ENCODE assay signal across 17 cellular contexts in the genomic region with DNA sequence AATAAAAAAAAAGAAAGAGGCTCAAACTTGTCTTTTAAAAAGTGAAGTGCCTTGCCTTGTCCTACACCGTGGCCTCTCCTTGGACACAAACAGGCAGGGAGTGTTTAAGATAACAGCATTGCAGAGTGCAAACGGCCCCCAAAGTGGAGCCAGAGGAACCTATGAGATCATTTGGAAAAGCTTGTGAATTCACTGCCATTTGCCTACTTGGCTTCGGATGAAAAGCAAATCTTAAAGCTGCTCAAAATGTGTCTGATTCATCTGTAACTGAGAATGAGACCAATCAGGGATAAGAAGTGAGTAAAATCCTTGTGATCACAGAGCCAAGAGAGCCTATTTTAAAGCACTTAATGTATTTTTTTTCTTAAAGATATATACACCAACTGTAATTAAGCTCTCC.
DNase-seq lines count a peak whose midpoint lies in the region; ATAC-seq, FAIRE-seq and TF ChIP-seq lines count a peak whose summit lies in the region.
"Had no signal": no experiment of that assay in that cellular context is flagged by ENCODE, and none has a peak within 500 bp of the region (broad histone marks: within the 10 kb centered on the region; RNA-seq: fewer than 3 reads in every experiment).

No MANE protein-coding gene starts in this region.

- CTCF ChIA-PET in activated CD4-positive, alpha-beta T cell treated with anti-CD3 and anti-CD28 coated beads for 36 hours (lab: Charles Lee) = interaction anchor here (1.2 kb wide), 1 partner anchor 21 kb away, joined by 3 read pairs; no protein-coding TSS in a partner anchor

- H3K36me3 ChIP-seq in bronchial epithelial cell (ENCODE audit: control insufficient read depth, insufficient read depth, low read length) (no peaks in the 10 kb centered on the region), keratinocyte (ENCODE audit: control insufficient read depth in 2 of 2, extremely low read depth in 1 of 2, insufficient read depth in 2 of 2, low read length in 2 of 2) (no peaks in the 10 kb centered on the region)
- H3K36me3 ChIP-seq: esophagus squamous epithelium, SJSA1 had no signal

- no peaks in the 10 kb centered on the region for H3K9me1 ChIP-seq in keratinocyte (ENCODE audit: control insufficient read depth, extremely low read depth, insufficient read depth, low read length)

- no peaks in the 10 kb centered on the region for H3K27me3 Mint-ChIP-seq in activated CD4-positive, alpha-beta T cell treated with anti-CD3 and anti-CD28 coated beads for 36 hours
- H3K27me3 Mint-ChIP-seq: stimulated activated naive CD8-positive, alpha-beta T cell treated with anti-CD3 and anti-CD28 coated beads, Interleukin-15, Interleukin-2, amounts not matched to agents 100 ng/mL and 50 ng/mL, for 24 hours had no signal

- H3K4me1 ChIP-seq in keratinocyte (ENCODE audit: control insufficient read depth, extremely low read depth, insufficient read depth, low read length) = peaks cover 5% of the 10 kb centered on the region
- H3K4me1 ChIP-seq: body of pancreas, SJSA1 had no signal

- H3K4me3 ChIP-seq in bronchial epithelial cell (ENCODE audit: low read depth, low read length) (no peak overlapping the region), keratinocyte (ENCODE audit: control insufficient read depth in 2 of 3, extremely low read depth in 1 of 3, insufficient read depth in 2 of 3, low read depth in 1 of 3, low read length in 3 of 3) (no peak overlapping the region)
- H3K4me3 ChIP-seq: body of pancreas, esophagus squamous epithelium, SJSA1 had no signal

- peaks cover 2% of the 10 kb centered on the region for H3K4me1 Mint-ChIP-seq in activated CD4-positive, alpha-beta T cell treated with anti-CD3 and anti-CD28 coated beads for 36 hours

- H3K9ac ChIP-seq in keratinocyte (ENCODE audit: control insufficient read depth, extremely low read depth, insufficient read depth, low read length) = no peak overlapping the region

- H3K4me2 ChIP-seq in keratinocyte (ENCODE audit: control insufficient read depth, extremely low read depth, insufficient read depth, low read depth, low read length) = no peak overlapping the region

- no peak overlapping the region for H3K4me3 Mint-ChIP-seq in activated CD4-positive, alpha-beta T cell treated with anti-CD3 and anti-CD28 coated beads for 36 hours
- H3K4me3 Mint-ChIP-seq: CD8-positive, alpha-beta T cell; stimulated activated naive CD8-positive, alpha-beta T cell treated with anti-CD3 and anti-CD28 coated beads, Interleukin-15, Interleukin-2, amounts not matched to agents 100 ng/mL and 50 ng/mL, for 24 hours had no signal

- dilution Hi-C loops in keratinocyte (cut with MboI; ENCODE audit: extremely low pct_ligation_motif_present, low sequenced_read_pairs) = no loop called here

- H3K27ac Mint-ChIP-seq in activated CD4-positive, alpha-beta T cell treated with anti-CD3 and anti-CD28 coated beads for 36 hours = no peak overlapping the region
- H3K27ac Mint-ChIP-seq: CD8-positive, alpha-beta T cell; stimulated activated naive CD8-positive, alpha-beta T cell treated with anti-CD3 and anti-CD28 coated beads, Interleukin-15, Interleukin-2, amounts not matched to agents 100 ng/mL and 50 ng/mL, for 24 hours had no signal

- TF ChIP-seq CTCF in bronchial epithelial cell (IDR thresholded peaks at IDR 0.05; ENCODE audit: insufficient read depth, low read length, severe bottlenecking) = no peak
- no peak for TF ChIP-seq CTCF in keratinocyte (optimal IDR thresholded peaks at IDR 0.05 in 1 of 3, IDR thresholded peaks at IDR 0.05 in 1 of 3, conservative IDR thresholded peaks at IDR 0.05 in 1 of 3; ENCODE audit: extremely low read depth in 1 of 3, insufficient read depth in 2 of 3, low read length in 3 of 3)

- intact Hi-C loops in activated CD4-positive, alpha-beta T cell treated with anti-CD3 and anti-CD28 coated beads for 36 hours (cut with DNase I, micrococcal nuclease) = no loop called here

- H4K20me1 ChIP-seq in keratinocyte (ENCODE audit: control insufficient read depth, extremely low read depth, insufficient read depth, low read length) = no peaks in the 10 kb centered on the region

- no peaks in the 10 kb centered on the region for H3K9me3 Mint-ChIP-seq in activated CD4-positive, alpha-beta T cell treated with anti-CD3 and anti-CD28 coated beads for 36 hours (ENCODE audit: low read depth)
- H3K9me3 Mint-ChIP-seq: CD8-positive, alpha-beta T cell; stimulated activated naive CD8-positive, alpha-beta T cell treated with anti-CD3 and anti-CD28 coated beads, Interleukin-15, Interleukin-2, amounts not matched to agents 100 ng/mL and 50 ng/mL, for 24 hours had no signal

- peak; percentile 5 for DNase-seq in A172 (ENCODE audit: low spot score)
- peak; percentile 39 to 80 for DNase-seq in NCI-H446 (lab: John Stamatoyannopoulos, UW)
- DNase-seq in bronchial epithelial cell (ENCODE audit: low read depth) = peak; percentile 58
- no peak for DNase-seq in keratinocyte (ENCODE audit: low read depth, low spot score)
- no peak for DNase-seq in activated CD4-positive, alpha-beta T cell treated with anti-CD3 and anti-CD28 coated beads for 36 hours
- DNase-seq in effector CD8-positive, alpha-beta T cell (lab: John Stamatoyannopoulos, UW) = no peak
- DNase-seq: activated naive CD4-positive, alpha-beta T cell treated with Interleukin-2 at 50 U/mL for 16 hours; body of pancreas; CD8-positive, alpha-beta T cell; esophagus squamous epithelium; left ventricle myocardium superior; NCI-H1105 treated with DMSO at 0.1 percent for 48 hours; NCI-H345 had no signal

- no peak for ATAC-seq in activated CD4-positive, alpha-beta T cell treated with anti-CD3 and anti-CD28 coated beads for 36 hours
- no peak for ATAC-seq in GM21526 (IDR thresholded peaks at IDR 0.05; ENCODE audit: low FRiP score, unreplicated experiment)
- ATAC-seq in GM18861 (IDR thresholded peaks at IDR 0.05; ENCODE audit: unreplicated experiment) = no peak
- ATAC-seq: body of pancreas; CD8-positive, alpha-beta T cell; left ventricle myocardium superior had no signal

- no peaks in the 10 kb centered on the region for H3K27me3 ChIP-seq in bronchial epithelial cell (ENCODE audit: control insufficient read depth, insufficient read depth, low read length)
- H3K27me3 ChIP-seq in keratinocyte (ENCODE audit: control insufficient read depth, extremely low read depth, insufficient read depth, low read length) = no peaks in the 10 kb centered on the region
- H3K27me3 ChIP-seq: body of pancreas, esophagus squamous epithelium, SJSA1 had no signal

- POLR2A ChIA-PET in activated CD4-positive, alpha-beta T cell treated with anti-CD3 and anti-CD28 coated beads for 36 hours (lab: Charles Lee) = no interaction called here

- H3K9me3 ChIP-seq in keratinocyte (ENCODE audit: control insufficient read depth, low read depth, low read length) = no peaks in the 10 kb centered on the region
- H3K9me3 ChIP-seq: body of pancreas, esophagus squamous epithelium, SJSA1 had no signal

- no peak overlapping the region for H3K27ac ChIP-seq in keratinocyte (ENCODE audit: control insufficient read depth, insufficient read depth, low read length)
- H3K27ac ChIP-seq: body of pancreas, esophagus squamous epithelium, SJSA1 had no signal

- FAIRE-seq in bronchial epithelial cell (lab: Jason Lieb, UNC) (no peak), keratinocyte (lab: Jason Lieb, UNC) (peak; percentile 29)

- no peaks in the 10 kb centered on the region for H3K79me2 ChIP-seq in keratinocyte (ENCODE audit: control insufficient read depth, insufficient read depth, low read length)

- H2AFZ ChIP-seq in keratinocyte (ENCODE audit: control insufficient read depth, low read length) = peak overlapping the region; percentile 54

- no peaks in the 10 kb centered on the region for H3K36me3 Mint-ChIP-seq in activated CD4-positive, alpha-beta T cell treated with anti-CD3 and anti-CD28 coated beads for 36 hours (ENCODE audit: low read depth)
- H3K36me3 Mint-ChIP-seq: CD8-positive, alpha-beta T cell had no signal

Comparison
In these comparisons a context has a peak if more than half of its experiments do, and no peak if none do; other contexts are left out.
1. DNase-seq: peak in A172 (single experiment), NCI-H446 (2 of 2) and bronchial epithelial cell (single experiment); none in keratinocyte (single experiment), activated CD4-positive, alpha-beta T cell treated with anti-CD3 and anti-CD28 coated beads for 36 hours (single experiment) and effector CD8-positive, alpha-beta T cell (single experiment).